Comparison of ENCODE assay signal across 8 cellular contexts in genomic region chr4:44493924-44494323, GRCh38. TPM values are rescaled to one million over a fixed set of nuclear protein-coding genes. Genes with fewer than 3 reads are reported as not detected.
DNase-seq lines count a peak whose midpoint lies in the region; ATAC-seq and TF ChIP-seq lines count a peak whose summit lies in the region.

No MANE protein-coding gene starts in this region.

- no peak overlapping the region for H3K4me2 ChIP-seq in DOHH2 (ENCODE audit: low read length)

- ATAC-seq in HG02798 (IDR thresholded peaks at IDR 0.05; ENCODE audit: poor library complexity, unreplicated experiment): peak; percentile 71
- ATAC-seq in left lung: peak; percentile 41
- no peak for ATAC-seq in natural killer cell treated with Interleukin-12 subunit alpha and Interleukin-12 subunit beta and Interleukin-15 and Interleukin-18, amount 100 ng/mL, for 72 hours
- no peak for ATAC-seq in GM19397 (IDR thresholded peaks at IDR 0.05; ENCODE audit: unreplicated experiment)

- H3F3A ChIP-seq in DOHH2 (ENCODE audit: control insufficient read depth, insufficient read depth): no peaks in the 10 kb centered on the region

- H3K36me3 ChIP-seq in DOHH2 (ENCODE audit: control insufficient read depth, low read length) (no peaks in the 10 kb centered on the region), left lung (no peaks in the 10 kb centered on the region)

- no peaks in the 10 kb centered on the region for H3K79me2 ChIP-seq in DOHH2 (ENCODE audit: control insufficient read depth, low read length)

- no peaks in the 10 kb centered on the region for H3K4me1 Mint-ChIP-seq in natural killer cell treated with Interleukin-12 subunit alpha and Interleukin-12 subunit beta and Interleukin-15 and Interleukin-18, amount 100 ng/mL, for 72 hours (ENCODE audit: low read depth in 2 of 2)

- H3K27me3 ChIP-seq in DOHH2 (ENCODE audit: control insufficient read depth, low read length): no peaks in the 10 kb centered on the region
- no peaks in the 10 kb centered on the region for H3K27me3 ChIP-seq in left lung

- H3K9me3 Mint-ChIP-seq in natural killer cell treated with Interleukin-12 subunit alpha and Interleukin-12 subunit beta and Interleukin-15 and Interleukin-18, amount 100 ng/mL, for 72 hours: no peaks in the 10 kb centered on the region

- no peaks in the 10 kb centered on the region for H3K36me3 Mint-ChIP-seq in natural killer cell treated with Interleukin-12 subunit alpha and Interleukin-12 subunit beta and Interleukin-15 and Interleukin-18, amount 100 ng/mL, for 72 hours

- H3K27ac Mint-ChIP-seq in natural killer cell treated with Interleukin-12 subunit alpha and Interleukin-12 subunit beta and Interleukin-15 and Interleukin-18, amount 100 ng/mL, for 72 hours: no peak overlapping the region

- no peak overlapping the region for H3K4me3 ChIP-seq in DOHH2 (ENCODE audit: low read length)
- no peak overlapping the region for H3K4me3 ChIP-seq in left lung

- H3K4me3 Mint-ChIP-seq in natural killer cell treated with Interleukin-12 subunit alpha and Interleukin-12 subunit beta and Interleukin-15 and Interleukin-18, amount 100 ng/mL, for 72 hours: no peak overlapping the region

- no peaks in the 10 kb centered on the region for H3K9me2 ChIP-seq in DOHH2 (replicated peaks; ENCODE audit: control insufficient read depth, low read length)

- H3K27ac ChIP-seq in DOHH2 (ENCODE audit: low read depth, low read length) (no peak overlapping the region), left lung (no peak overlapping the region)

- H3K4me1 ChIP-seq in DOHH2 (ENCODE audit: control insufficient read depth, low read length) (no peaks in the 10 kb centered on the region), left lung (no peaks in the 10 kb centered on the region)

- H3K27me3 Mint-ChIP-seq in natural killer cell treated with Interleukin-12 subunit alpha and Interleukin-12 subunit beta and Interleukin-15 and Interleukin-18, amount 100 ng/mL, for 72 hours: no peaks in the 10 kb centered on the region

- DNase-seq in SW480 (ENCODE audit: low spot score) (peak; percentile 11), left lung (no peak), GM19240 (ENCODE audit: insufficient read length, low spot score) (no peak), mesenteric fat pad (ENCODE audit: low spot score) (no peak)
- no peak for DNase-seq in natural killer cell treated with Interleukin-12 subunit alpha and Interleukin-12 subunit beta and Interleukin-15 and Interleukin-18, amount 100 ng/mL, for 72 hours (ENCODE audit: low spot score)

- H4K20me1 ChIP-seq in DOHH2 (ENCODE audit: control insufficient read depth, insufficient read depth, low read depth, low read length): no peaks in the 10 kb centered on the region

- intact Hi-C loops in left lung (cut with DNase I): no loop called here

- TF ChIP-seq CTCF in DOHH2 (IDR thresholded peaks at IDR 0.05; ENCODE audit: low read depth, low read length, poor library complexity, severe bottlenecking) (peak; percentile 41), left lung (IDR thresholded peaks at IDR 0.05) (peak in 1 of 2 donors; percentile 9)

- no peaks in the 10 kb centered on the region for H3K9me3 ChIP-seq in DOHH2 (ENCODE audit: control insufficient read depth, insufficient read depth, low read length)
- no peaks in the 10 kb centered on the region for H3K9me3 ChIP-seq in left lung

RNA-seq across cellular contexts. Expression of gene KCTD8, which starts 45.3 kb away (rescaled TPM):
- total RNA-seq in left lung (under 1 TPM in 1 of 2 donors, not detected in 1; 0.20 TPM), mesenteric fat pad (not detected)
- total RNA-seq in natural killer cell treated with Interleukin-12 subunit alpha and Interleukin-12 subunit beta and Interleukin-15 and Interleukin-18, amount 100 ng/mL, for 72 hours: not detected

Comparison
In these comparisons a context has a peak if more than half of its experiments do, and no peak if none do; other contexts are left out.
1. ATAC-seq: peak in HG02798 (single experiment) and left lung (single experiment); none in natural killer cell treated with Interleukin-12 subunit alpha and Interleukin-12 subunit beta and Interleukin-15 and Interleukin-18, amount 100 ng/mL, for 72 hours (0 of 2) and GM19397 (single experiment).